In the genomic region with DNA sequence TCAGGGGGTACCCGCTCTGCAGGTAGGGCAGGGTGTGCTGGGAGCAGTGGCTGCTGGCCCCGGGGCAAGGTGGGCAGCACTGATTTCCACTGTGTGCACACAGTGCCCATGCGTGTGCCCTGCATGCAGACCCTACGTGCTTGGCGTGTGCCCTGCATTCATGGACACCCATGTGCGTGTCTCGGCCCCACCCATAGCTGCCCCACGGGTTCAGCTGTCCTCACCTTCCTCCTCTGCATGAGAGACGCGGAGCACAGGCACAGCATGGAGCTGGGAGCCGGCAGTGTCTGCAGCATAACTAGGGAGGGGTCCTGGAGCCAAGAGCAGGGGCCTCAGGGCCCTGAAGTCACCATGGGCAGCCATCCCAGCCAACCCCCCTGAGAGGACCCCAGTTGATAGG, we compare ENCODE assay signal across 1 cellular context.
TF ChIP-seq lines count a peak whose summit lies in the region.

No MANE protein-coding gene starts in this region.

TF ChIP-seq in IMR-90, 13 proteins besides CTCF, POLR2A, EP300 and RAD21:
- TF ChIP-seq MAZ (IDR thresholded peaks at IDR 0.05; ENCODE audit: borderline replicate concordance, low read depth, low read length) (no peak), BHLHE40 (IDR thresholded peaks at IDR 0.05; ENCODE audit: low read depth, low read length) (no peak), CEBPB (IDR thresholded peaks at IDR 0.05; ENCODE audit: low read depth, low read length) (no peak), NFE2L2 (IDR thresholded peaks at IDR 0.05; ENCODE audit: low read depth, low read length) (no peak), CHD1 (IDR thresholded peaks at IDR 0.05; ENCODE audit: low read depth, low read length) (no peak), RFX5 (IDR thresholded peaks at IDR 0.05; ENCODE audit: low read depth, low read length) (no peak), SMC3 (IDR thresholded peaks at IDR 0.05; ENCODE audit: low read depth, low read length) (no peak), FOS (IDR thresholded peaks at IDR 0.05; ENCODE audit: low read depth, low read length) (no peak), MAFK (IDR thresholded peaks at IDR 0.05; ENCODE audit: low read depth, low read length) (no peak), RCOR1 (IDR thresholded peaks at IDR 0.05; ENCODE audit: insufficient replicate concordance, low read length) (no peak)
- TF ChIP-seq, protein P1, sequence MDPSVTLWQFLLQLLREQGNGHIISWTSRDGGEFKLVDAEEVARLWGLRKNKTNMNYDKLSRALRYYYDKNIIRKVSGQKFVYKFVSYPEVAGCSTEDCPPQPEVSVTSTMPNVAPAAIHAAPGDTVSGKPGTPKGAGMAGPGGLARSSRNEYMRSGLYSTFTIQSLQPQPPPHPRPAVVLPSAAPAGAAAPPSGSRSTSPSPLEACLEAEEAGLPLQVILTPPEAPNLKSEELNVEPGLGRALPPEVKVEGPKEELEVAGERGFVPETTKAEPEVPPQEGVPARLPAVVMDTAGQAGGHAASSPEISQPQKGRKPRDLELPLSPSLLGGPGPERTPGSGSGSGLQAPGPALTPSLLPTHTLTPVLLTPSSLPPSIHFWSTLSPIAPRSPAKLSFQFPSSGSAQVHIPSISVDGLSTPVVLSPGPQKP (IDR thresholded peaks at IDR 0.05; ENCODE audit: borderline replicate concordance, low read depth, low read length): no peak
